Comparison of ENCODE assay signal across 19 cellular contexts in genomic region chr2:145185696-145186095, GRCh38.
A peak's percentile ranks its signal among the peaks of the same experiment; 100 is the strongest.
DNase-seq lines count a peak whose midpoint lies in the region; ATAC-seq and TF ChIP-seq lines count a peak whose summit lies in the region.
"Had no signal": no experiment of that assay in that cellular context is flagged by ENCODE, and none has a peak within 500 bp of the region (broad histone marks: within the 10 kb centered on the region; RNA-seq: fewer than 3 reads in every experiment).

No MANE protein-coding gene starts in this region.

- no peak for TF ChIP-seq EP300 in esophagus muscularis mucosa (IDR thresholded peaks at IDR 0.05)

- TF ChIP-seq POLR2A in esophagus muscularis mucosa (IDR thresholded peaks at IDR 0.05; ENCODE audit: low read depth) = no peak

- no peak overlapping the region for H3K4me3 ChIP-seq in esophagus muscularis mucosa
- no peak overlapping the region for H3K4me3 ChIP-seq in left lung
- H3K4me3 ChIP-seq: breast epithelium had no signal

- TF ChIP-seq CTCF in esophagus muscularis mucosa (IDR thresholded peaks at IDR 0.05) = no peak
- no peak for TF ChIP-seq CTCF in left lung (IDR thresholded peaks at IDR 0.05)

- DNase-seq in EH (ENCODE audit: low read depth) (peak; percentile 85), NCI-H510A treated with DMSO at 0.1 percent for 48 hours (lab: John Stamatoyannopoulos, UW) (peak; percentile 36), esophagus muscularis mucosa (ENCODE audit: extremely low spot score) (no peak), left lung (no peak), NCI-H2029 treated with DMSO at 0.1 percent for 48 hours (lab: John Stamatoyannopoulos, UW) (no peak), mucosa of gallbladder (ENCODE audit: low spot score) (no peak)
- DNase-seq in effector CD4-positive, alpha-beta T cell = no peak
- DNase-seq: activated CD4-positive, alpha-beta memory T cell treated with anti-CD3 and anti-CD28 coated beads for 36 hours; activated naive CD8-positive, alpha-beta T cell treated with anti-CD3 and anti-CD28 coated beads for 36 hours; activated T-cell treated with anti-CD3 and anti-CD28 coated beads, Interleukin-2, amount 50 U/mL, for 4 hours; KG1; NCI-H1048; NCI-H2081 treated with DMSO at 0.1 percent for 48 hours; NCI-H774; stimulated activated CD4-positive, alpha-beta T cell treated with anti-CD3 and anti-CD28 coated beads, Interleukin-4, amount 100 ng/mL, for 4 hours; stimulated activated CD8-positive, alpha-beta memory T cell treated with anti-CD3 and anti-CD28 coated beads, Interleukin-4, amount 100 ng/mL, for 48 hours; WERI-Rb-1 had no signal

- 79% methylated on average over 3 of the region's 3 CpGs for WGBS in esophagus muscularis mucosa

- H3K27ac ChIP-seq in esophagus muscularis mucosa (replicated peaks in 1 of 4) = peak overlapping the region in 3 of 4 donors; percentile 3 to 33 (median 24)
- no peak overlapping the region for H3K27ac ChIP-seq in left lung
- H3K27ac ChIP-seq: WERI-Rb-1 had no signal

- H3K9me3 ChIP-seq in esophagus muscularis mucosa = no peaks in the 10 kb centered on the region
- no peaks in the 10 kb centered on the region for H3K9me3 ChIP-seq in left lung
- H3K9me3 ChIP-seq: breast epithelium had no signal

- no peaks in the 10 kb centered on the region for H3K4me1 ChIP-seq in esophagus muscularis mucosa
- H3K4me1 ChIP-seq in left lung = peaks cover 0 to 14% of the 10 kb centered on the region in 2 donors
- H3K4me1 ChIP-seq: breast epithelium had no signal

- ATAC-seq in left lung = peak; percentile 39
- ATAC-seq in GM21367 (IDR thresholded peaks at IDR 0.05; ENCODE audit: unreplicated experiment) = no peak
- ATAC-seq: activated T-cell treated with anti-CD3 and anti-CD28 coated beads, Interleukin-2, amount 50 U/mL, for 4 hours had no signal

- intact Hi-C loops in esophagus muscularis mucosa (cut with DNase I) (no loop called here), left lung (cut with DNase I) (no loop called here)

- H3K36me3 ChIP-seq in esophagus muscularis mucosa (no peaks in the 10 kb centered on the region), left lung (no peaks in the 10 kb centered on the region)
- H3K36me3 ChIP-seq: breast epithelium, WERI-Rb-1 had no signal

- no peaks in the 10 kb centered on the region for H3K27me3 ChIP-seq in esophagus muscularis mucosa
- no peaks in the 10 kb centered on the region for H3K27me3 ChIP-seq in left lung
- H3K27me3 ChIP-seq: breast epithelium had no signal

Comparison
In these comparisons a context has a peak if more than half of its experiments do, and no peak if none do; other contexts are left out.
1. DNase-seq: peak in EH (single experiment) and NCI-H510A treated with DMSO at 0.1 percent for 48 hours (single experiment); none in esophagus muscularis mucosa (single experiment), left lung (0 of 2), NCI-H2029 treated with DMSO at 0.1 percent for 48 hours (single experiment), effector CD4-positive, alpha-beta T cell (single experiment) and mucosa of gallbladder (single experiment).
2. H3K27ac ChIP-seq: peak in esophagus muscularis mucosa (3 of 4); none in left lung (0 of 2).